Comparison of ENCODE assay signal across 8 cellular contexts in the genomic region with DNA sequence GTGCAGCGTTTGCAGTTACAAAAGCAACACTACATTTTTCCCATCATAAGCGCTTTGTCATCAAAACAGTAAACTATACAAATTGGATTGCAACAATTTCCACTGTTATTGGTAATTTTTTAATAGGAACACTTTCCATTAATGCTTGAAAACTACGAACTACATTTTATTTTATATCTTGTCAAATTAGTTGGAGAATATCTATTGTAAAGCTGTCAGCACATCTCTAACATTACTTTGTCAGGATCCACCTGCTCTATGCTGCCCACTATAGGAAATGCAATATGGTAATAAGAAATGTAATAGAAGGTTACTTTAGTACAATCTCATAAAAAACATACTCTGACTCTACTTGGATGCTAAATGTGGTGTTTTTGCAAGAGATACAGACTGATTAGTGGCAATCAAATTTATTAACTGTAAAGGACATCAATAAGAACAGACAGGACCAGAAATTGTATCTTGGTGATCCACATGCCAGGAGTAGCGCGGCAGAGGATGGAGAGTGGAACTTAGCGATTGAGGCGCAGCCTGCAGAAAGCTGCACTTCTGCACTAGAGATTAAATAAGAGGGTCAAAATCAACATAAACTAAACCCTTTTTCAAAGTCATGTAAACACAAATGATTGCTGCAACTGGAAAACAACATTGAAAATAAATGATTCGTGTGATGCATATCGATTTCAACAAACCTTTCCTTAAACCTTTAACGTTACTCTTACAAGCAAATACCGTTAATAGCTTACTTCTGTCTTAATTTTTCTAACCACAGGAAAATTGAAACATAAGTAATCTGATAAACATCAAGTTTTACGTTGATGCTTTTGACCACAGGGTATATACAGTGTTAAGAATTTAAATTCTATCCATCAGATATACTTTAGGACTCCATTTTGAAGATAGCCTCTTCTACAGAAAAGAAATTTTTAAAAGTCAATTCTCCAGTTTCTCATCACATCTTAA. TPM values are rescaled to one million over a fixed set of nuclear protein-coding genes. Genes with fewer than 3 reads are reported as not detected.
DNase-seq lines count a peak whose midpoint lies in the region; ATAC-seq and TF ChIP-seq lines count a peak whose summit lies in the region.

No MANE protein-coding gene starts in this region.

- intact Hi-C loops in heart right ventricle (cut with DNase I) (loop anchor here in 6 of 10 donors (2.0 to 10.0 kb wide), 7 partner anchors 179 to 511 kb away; partner anchors contain the start of genes SCAF11 (in 3 of the 6) and ANO6 (in 1 of the 6)), Right ventricle myocardium inferior (cut with DNase I) (loop anchor here (5.0 kb wide), 4 partner anchors 54 to 554 kb away; partner anchors contain the start of gene ANO6), tibial artery (cut with DNase I; ENCODE audit: low total_unique reads) (loop anchor here (10.0 kb wide), 1 partner anchor 181 kb away; no protein-coding TSS in a partner anchor)

- peak in 1 of 2 donors; percentile 36 for DNase-seq in heart right ventricle
- DNase-seq in Right ventricle myocardium inferior (ENCODE audit: missing footprints): no peak
- peak; percentile 67 for DNase-seq in LoVo (ENCODE audit: low spot score)
- DNase-seq in SIG-M5 treated with dmso at 0.1 percent for 504 hours (lab: John Stamatoyannopoulos, UW; ENCODE audit: unreplicated experiment): peak; percentile 72
- DNase-seq in dedifferentiated amniotic fluid mesenchymal stem cell (ENCODE audit: extremely low spot score): peak; percentile 66
- DNase-seq in mesenchymal stem cell: peak; percentile 68
- no peak for DNase-seq in tibial artery

- H4K91ac ChIP-seq in mesenchymal stem cell (ENCODE audit: low read length): no peak overlapping the region

- H3K27ac ChIP-seq in heart right ventricle (peak overlapping the region; percentile 94 to 99 (median 98)), mesenchymal stem cell (ENCODE audit: low read length, poor library complexity, severe bottlenecking) (no peak overlapping the region), tibial artery (peak overlapping the region; percentile 100)

- H2AK5ac ChIP-seq in mesenchymal stem cell (ENCODE audit: low read length, severe bottlenecking): no peak overlapping the region

- H3K4me1 ChIP-seq in heart right ventricle: peaks cover 0 to 50% (median 46%) of the 10 kb centered on the region in 9 donors
- H3K4me1 ChIP-seq in mesenchymal stem cell (ENCODE audit: control insufficient read depth, insufficient read depth, low read depth, low read length): no peaks in the 10 kb centered on the region
- peaks cover 0 to 47% (median 21%) of the 10 kb centered on the region in 4 donors for H3K4me1 ChIP-seq in tibial artery

- H3K36me3 ChIP-seq in heart right ventricle: no peaks in the 10 kb centered on the region
- H3K36me3 ChIP-seq in mesenchymal stem cell (ENCODE audit: control insufficient read depth in 1 of 2, insufficient read depth in 2 of 2, low read depth in 1 of 2, low read length in 2 of 2): peaks cover 0 to 3% of the 10 kb centered on the region in 2 experiments
- no peaks in the 10 kb centered on the region for H3K36me3 ChIP-seq in tibial artery

- H2BK15ac ChIP-seq in mesenchymal stem cell (ENCODE audit: low read depth, poor library complexity, severe bottlenecking): no peak overlapping the region

- H3K9ac ChIP-seq in mesenchymal stem cell (ENCODE audit: low read length): peak overlapping the region; percentile 98

- H3K23ac ChIP-seq in mesenchymal stem cell (ENCODE audit: low read length in 2 of 2): no peak overlapping the region

- no peaks in the 10 kb centered on the region for H3K27me3 ChIP-seq in heart right ventricle
- H3K27me3 ChIP-seq in mesenchymal stem cell (ENCODE audit: control insufficient read depth in 1 of 2, insufficient read depth in 1 of 2, low read length in 2 of 2): no peaks in the 10 kb centered on the region
- H3K27me3 ChIP-seq in tibial artery: no peaks in the 10 kb centered on the region

- H3K18ac ChIP-seq in mesenchymal stem cell (ENCODE audit: low read depth in 1 of 2, low read length in 2 of 2): no peak overlapping the region

- no peak overlapping the region for H2BK120ac ChIP-seq in mesenchymal stem cell (ENCODE audit: low read depth, low read length)

- WGBS in heart right ventricle, 2 donors: 3 to 5% methylated on average over 12 of the region's 12 CpGs
- 5% methylated on average over 6 of the region's 12 CpGs for WGBS in mesenchymal stem cell

- no peak overlapping the region for H2BK12ac ChIP-seq in mesenchymal stem cell (ENCODE audit: low read length in 2 of 2)

- H2BK5ac ChIP-seq in mesenchymal stem cell (ENCODE audit: low read depth, low read length, poor library complexity, severe bottlenecking): no peak overlapping the region

- ATAC-seq in heart right ventricle (no peak), Right ventricle myocardium inferior (no peak), GM19452 (IDR thresholded peaks at IDR 0.05; ENCODE audit: unreplicated experiment) (no peak)

- peak overlapping the region; percentile 80 for H3K4me2 ChIP-seq in mesenchymal stem cell (ENCODE audit: low read length, poor library complexity, severe bottlenecking)

- H3K4me3 ChIP-seq in heart right ventricle: peak overlapping the region; percentile 60 to 95 (median 86)
- H3K4me3 ChIP-seq in mesenchymal stem cell (ENCODE audit: insufficient read depth in 1 of 2, low read depth in 1 of 2, low read length in 2 of 2): peak overlapping the region; percentile 56 to 91
- H3K4me3 ChIP-seq in tibial artery: peak overlapping the region; percentile 94 to 95

- no peak overlapping the region for H2AFZ ChIP-seq in mesenchymal stem cell (ENCODE audit: low read depth, low read length)

- peak; percentile 38 to 83 (median 70) for TF ChIP-seq CTCF in heart right ventricle (IDR thresholded peaks at IDR 0.05)
- TF ChIP-seq CTCF in tibial artery (IDR thresholded peaks at IDR 0.05): peak; percentile 60 to 78

- no peak overlapping the region for H3K14ac ChIP-seq in mesenchymal stem cell (ENCODE audit: low read length in 2 of 2)

- H3K79me1 ChIP-seq in mesenchymal stem cell (replicated peaks; ENCODE audit: low read length, poor library complexity, severe bottlenecking): peaks cover 9% of the 10 kb centered on the region

- no peaks in the 10 kb centered on the region for H3K9me3 ChIP-seq in heart right ventricle
- no peaks in the 10 kb centered on the region for H3K9me3 ChIP-seq in mesenchymal stem cell (ENCODE audit: control insufficient read depth, low read length)
- no peaks in the 10 kb centered on the region for H3K9me3 ChIP-seq in tibial artery

- no peak overlapping the region for H3K4ac ChIP-seq in mesenchymal stem cell (ENCODE audit: low read depth in 1 of 2, low read length in 2 of 2)

- H4K8ac ChIP-seq in mesenchymal stem cell (ENCODE audit: low read length): no peak overlapping the region

RNA-seq across cellular contexts. Expression of gene ARID2, which starts 3.6 kb away (rescaled TPM):
- 10 to 100 TPM; 13.4 to 28.8 (median 19.3) TPM for total RNA-seq in heart right ventricle
- polyA plus RNA-seq in heart right ventricle: 10 to 100 TPM in 1 of 2 donors, 1 to 10 TPM in 1; 3.0 to 13.1 TPM
- total RNA-seq in Right ventricle myocardium inferior: 11.9 TPM
- 7.0 TPM for polyA plus RNA-seq in mesenchymal stem cell (2013, experiment 1 of 2)
- polyA plus RNA-seq in mesenchymal stem cell (2013, experiment 2 of 2): 6.9 TPM

Comparison
In these comparisons a context has a peak if more than half of its experiments do, and no peak if none do; other contexts are left out.
1. DNase-seq: peak in LoVo (single experiment), SIG-M5 treated with dmso at 0.1 percent for 504 hours (single experiment), dedifferentiated amniotic fluid mesenchymal stem cell (single experiment) and mesenchymal stem cell (single experiment); none in Right ventricle myocardium inferior (single experiment) and tibial artery (0 of 2).
2. Peak in every context shown above with its lines, with median percentiles within 50 percentile points of each other: H3K4me3 ChIP-seq.